ENCODE assay signal across 12 cellular contexts in genomic region chr1:36258960-36259344, GRCh38. TPM values are rescaled to one million over a fixed set of nuclear protein-coding genes. Genes with fewer than 3 reads are reported as not detected.
DNase-seq lines count a peak whose midpoint lies in the region; ATAC-seq and TF ChIP-seq lines count a peak whose summit lies in the region.
"Had no signal": no experiment of that assay in that cellular context is flagged by ENCODE, and none has a peak within 500 bp of the region (broad histone marks: within the 10 kb centered on the region; RNA-seq: fewer than 3 reads in every experiment).

No MANE protein-coding gene starts in this region.

- intact Hi-C loops in mammary epithelial cell (cut with micrococcal nuclease) = no loop called here

- H3K27me3 ChIP-seq in GM23338 (ENCODE audit: insufficient read depth) (no peaks in the 10 kb centered on the region), mammary epithelial cell (ENCODE audit: insufficient read depth, low read length) (no peaks in the 10 kb centered on the region)
- H3K27me3 ChIP-seq: SJCRH30 had no signal

- peaks cover 37% of the 10 kb centered on the region for H3K36me3 Mint-ChIP-seq in GM23338 (ENCODE audit: low read depth)
- peaks cover 62% of the 10 kb centered on the region for H3K36me3 Mint-ChIP-seq in nephron progenitor cell (ENCODE audit: low read depth)

- H4K20me1 ChIP-seq in GM23338 (replicated peaks; ENCODE audit: insufficient read depth) = peaks cover 67% of the 10 kb centered on the region
- H4K20me1 ChIP-seq in mammary epithelial cell (ENCODE audit: insufficient read depth, low read length) = peaks cover 8% of the 10 kb centered on the region

- WGBS in mammary epithelial cell (ENCODE audit: low coverage, missing lambda C conversion rate) = 100% methylated on average over 1 of the region's 1 CpG

- ATAC-seq in GM23338 (no peak), HG03045 (IDR thresholded peaks at IDR 0.05; ENCODE audit: unreplicated experiment) (no peak), GM21526 (IDR thresholded peaks at IDR 0.05; ENCODE audit: low FRiP score, unreplicated experiment) (no peak)
- ATAC-seq: activated T-cell treated with anti-CD3 and anti-CD28 coated beads, Interleukin-2, amount 50 U/mL, for 4 hours had no signal

- H3K27ac Mint-ChIP-seq in GM23338 (peak overlapping the region; percentile 57), nephron progenitor cell (peak overlapping the region; percentile 48)

- CTCF ChIA-PET in mammary epithelial cell (lab: Charles Lee; ENCODE audit: low non-redundant PET) = no interaction called here

- no peaks in the 10 kb centered on the region for H3K9me3 ChIP-seq in mammary epithelial cell (replicated peaks; ENCODE audit: insufficient read depth, low read length)
- H3K9me3 ChIP-seq: SJCRH30 had no signal

- no peak overlapping the region for H3K4me3 Mint-ChIP-seq in GM23338
- no peak overlapping the region for H3K4me3 Mint-ChIP-seq in nephron progenitor cell
- H3K4me3 Mint-ChIP-seq: activated T-cell treated with anti-CD3 and anti-CD28 coated beads, Interleukin-2, amount 50 U/mL, for 4 hours had no signal

- no peaks in the 10 kb centered on the region; the same call in 1 of the 2 replicates for H3F3A ChIP-seq in GM23338 (replicated peaks; ENCODE audit: low read depth)

- H3K4me2 ChIP-seq in GM23338 (no peak overlapping the region), mammary epithelial cell (ENCODE audit: insufficient read depth, low read depth, low read length) (no peak overlapping the region)

- dilution Hi-C loops in mammary epithelial cell (cut with HindIII; ENCODE audit: low sequenced_read_pairs) = no loop called here

- H3K27me3 Mint-ChIP-seq in GM23338 (ENCODE audit: insufficient read depth, low read depth, poor library complexity) (peaks cover 5% of the 10 kb centered on the region), nephron progenitor cell (ENCODE audit: low read depth, poor library complexity) (peaks cover 6% of the 10 kb centered on the region)

- no peak for DNase-seq in GM23338 (ENCODE audit: low spot score)
- DNase-seq in NCI-H2171 (lab: John Stamatoyannopoulos, UW) = peak; percentile 34
- DNase-seq in mammary epithelial cell = peak; percentile 23
- no peak for DNase-seq in nephron progenitor cell
- DNase-seq in retina = no peak
- no peak for DNase-seq in DMS53 (lab: John Stamatoyannopoulos, UW)
- DNase-seq: activated T-cell treated with anti-CD3 and anti-CD28 coated beads, Interleukin-2, amount 50 U/mL, for 4 hours; amygdala; NCI-H748 treated with DMSO at 0.1 percent for 48 hours; SJCRH30 had no signal

- H3K4me1 ChIP-seq in GM23338 (ENCODE audit: insufficient read depth) (peaks cover 6% of the 10 kb centered on the region; the same call in 1 of the 2 replicates), mammary epithelial cell (ENCODE audit: insufficient read depth, low read length) (peaks cover 9% of the 10 kb centered on the region)
- H3K4me1 ChIP-seq: SJCRH30 had no signal

- no peak overlapping the region for H3K9ac ChIP-seq in mammary epithelial cell (ENCODE audit: insufficient read depth, low read length)

- no peaks in the 10 kb centered on the region for H3K9me3 Mint-ChIP-seq in GM23338
- H3K9me3 Mint-ChIP-seq in nephron progenitor cell = no peaks in the 10 kb centered on the region
- H3K9me3 Mint-ChIP-seq: activated T-cell treated with anti-CD3 and anti-CD28 coated beads, Interleukin-2, amount 50 U/mL, for 4 hours had no signal

- H3K4me1 Mint-ChIP-seq in GM23338 (peaks cover 22% of the 10 kb centered on the region), nephron progenitor cell (peaks cover 21% of the 10 kb centered on the region)

- in situ Hi-C loops in mammary epithelial cell (cut with MboI; ENCODE audit: low sequenced_read_pairs in 2 of 2) = no loop called here

- TF ChIP-seq CTCF in GM23338 (conservative IDR thresholded peaks at IDR 0.05; ENCODE audit: low read depth in 2 of 2) = no peak
- TF ChIP-seq CTCF in mammary epithelial cell (conservative IDR thresholded peaks at IDR 0.05 in 1 of 2, IDR thresholded peaks at IDR 0.05 in 1 of 2; ENCODE audit: extremely low read depth in 1 of 2, insufficient read depth in 1 of 2, low read depth in 1 of 2, low read length in 2 of 2) = no peak
- TF ChIP-seq CTCF in nephron progenitor cell (IDR thresholded peaks at IDR 0.05) = no peak

- H3K27ac ChIP-seq in GM23338 (ENCODE audit: low read depth) (no peak overlapping the region), mammary epithelial cell (ENCODE audit: insufficient read depth, low read depth, low read length) (peak overlapping the region; percentile 32)
- H3K27ac ChIP-seq: SJCRH30 had no signal

- H2AFZ ChIP-seq in GM23338 = no peak overlapping the region
- H2AFZ ChIP-seq in mammary epithelial cell (ENCODE audit: low read depth, low read length) = no peak overlapping the region

- H3K9me2 ChIP-seq in GM23338 (ENCODE audit: insufficient read depth) = no peaks in the 10 kb centered on the region

- H3K36me3 ChIP-seq in GM23338 (ENCODE audit: insufficient read depth) (peaks cover 16% of the 10 kb centered on the region), mammary epithelial cell (ENCODE audit: insufficient read depth, low read length) (peaks cover 23% of the 10 kb centered on the region)

- BruUV-seq in mammary epithelial cell (replicated peaks; lab: Mats Ljungman, UMichigan) = no TSS peak

- peaks cover 94% of the 10 kb centered on the region for H3K79me2 ChIP-seq in GM23338 (replicated peaks; ENCODE audit: insufficient read depth)
- peaks cover 92% of the 10 kb centered on the region for H3K79me2 ChIP-seq in mammary epithelial cell (ENCODE audit: insufficient read depth, low read length)

- H3K4me3 ChIP-seq in GM23338 (no peak overlapping the region), mammary epithelial cell (replicated peaks in 1 of 3; ENCODE audit: insufficient read depth in 1 of 3, low read depth in 2 of 3, low read length in 3 of 3) (no peak overlapping the region)
- H3K4me3 ChIP-seq: SJCRH30 had no signal

TF ChIP-seq in GM23338, 12 proteins besides CTCF, POLR2A, EP300 and RAD21:
- no peak for TF ChIP-seq STAT1 (IDR thresholded peaks at IDR 0.05; ENCODE audit: unreplicated experiment)

RNA-seq across cellular contexts. Expression of gene THRAP3, which starts 34.7 kb away (rescaled TPM):
- total RNA-seq in GM23338 (2014; rRNA removed; shearing (Covaris generic)) = 127 and 145 TPM in 2 replicates
- 147 and 161 TPM in 2 replicates for polyA plus RNA-seq in GM23338 (2016; fragmentation: Nextera tagmentation; extraction: Ambion mirVana)
- total RNA-seq in mammary epithelial cell = 100 to 1,000 TPM; 106 to 128 TPM
- 53.2 TPM for polyA plus RNA-seq in mammary epithelial cell
- polyA minus RNA-seq in mammary epithelial cell = 71.6 TPM

RNA-seq across cellular contexts. Expression of gene SH3D21, which starts 47.2 kb away (rescaled TPM):
- total RNA-seq in GM23338 (2014; rRNA removed; shearing (Covaris generic)) = 4.4 and 6.3 TPM in 2 replicates
- polyA plus RNA-seq in GM23338 (2016; fragmentation: Nextera tagmentation; extraction: Ambion mirVana) (3.1 and 3.7 TPM in 2 replicates), mammary epithelial cell (6.3 TPM)
- 10 to 100 TPM in 1 of 2 donors, 1 to 10 TPM in 1; 7.8 to 26.0 TPM for total RNA-seq in mammary epithelial cell
- 6.4 TPM for polyA minus RNA-seq in mammary epithelial cell

Comparison
In these comparisons a context has a peak if more than half of its experiments do, and no peak if none do; other contexts are left out.
1. DNase-seq: peak in NCI-H2171 (single experiment) and mammary epithelial cell (single experiment); none in GM23338 (single experiment), nephron progenitor cell (single experiment), retina (single experiment) and DMS53 (single experiment).